9 cellular contexts compared by ENCODE assay signal in genomic region chrX:49101629-49101984, GRCh38. TPM values are rescaled to one million over a fixed set of nuclear protein-coding genes. Genes with fewer than 3 reads are reported as not detected.
DNase-seq lines count a peak whose midpoint lies in the region; ATAC-seq and TF ChIP-seq lines count a peak whose summit lies in the region.
"Had no signal": no experiment of that assay in that cellular context is flagged by ENCODE, and none has a peak within 500 bp of the region (broad histone marks: within the 10 kb centered on the region; RNA-seq: fewer than 3 reads in every experiment).

No MANE protein-coding gene starts in this region.

- CTCF ChIA-PET in CD4-positive, alpha-beta memory T cell (lab: Charles Lee; ENCODE audit: partially characterized antibody) = no interaction called here

- H3K4ac ChIP-seq in mesendoderm (ENCODE audit: low read depth, low read length) = no peak overlapping the region

- no peaks in the 10 kb centered on the region for H3K79me2 ChIP-seq in mesendoderm (ENCODE audit: control insufficient read depth, insufficient read depth, low read length)

- H3K4me3 ChIP-seq in CD4-positive, alpha-beta memory T cell (ENCODE audit: low read length in 2 of 2) = peak overlapping the region in 1 of 2 donors; percentile 71
- peak overlapping the region; percentile 59 to 72 for H3K4me3 ChIP-seq in ascending aorta
- no peak overlapping the region for H3K4me3 ChIP-seq in mesendoderm (ENCODE audit: low read length)

- H3K27me3 ChIP-seq in CD4-positive, alpha-beta memory T cell (ENCODE audit: insufficient read depth, low read length) = no peaks in the 10 kb centered on the region
- H3K27me3 ChIP-seq in ascending aorta = no peaks in the 10 kb centered on the region
- H3K27me3 ChIP-seq in mesendoderm (ENCODE audit: insufficient read depth, low read length, poor library complexity) = no peaks in the 10 kb centered on the region

- no peaks in the 10 kb centered on the region for H3K79me1 ChIP-seq in mesendoderm (ENCODE audit: low read length)

- no peaks in the 10 kb centered on the region for H3K9me3 Mint-ChIP-seq in CD4-positive, alpha-beta memory T cell

- no peaks in the 10 kb centered on the region for H3K9me3 ChIP-seq in CD4-positive, alpha-beta memory T cell (ENCODE audit: control insufficient read depth in 1 of 2, low read length in 2 of 2)
- H3K9me3 ChIP-seq in ascending aorta = no peaks in the 10 kb centered on the region

- peak overlapping the region in 6 of 7 donors; percentile 22 to 96 (median 78) for H3K27ac Mint-ChIP-seq in CD4-positive, alpha-beta memory T cell

- intact Hi-C loops in CD4-positive, alpha-beta memory T cell (cut with micrococcal nuclease) = loop anchor here (2.0 kb wide), 2 partner anchors 21 to 27 kb away; partner anchors contain the start of genes GPKOW and PRAF2
- intact Hi-C loops in ascending aorta (cut with DNase I) = loop anchor here (1.0 to 10.0 kb wide), 2 partner anchors 22 to 127 kb away; partner anchors contain the start of genes KCND1 and WDR45

- no peak overlapping the region for H2BK120ac ChIP-seq in mesendoderm (ENCODE audit: low read depth, low read length)

- ATAC-seq in HG02943 (IDR thresholded peaks at IDR 0.05; ENCODE audit: low read depth, unreplicated experiment) (peak; percentile 7), GM18519 (IDR thresholded peaks at IDR 0.05; ENCODE audit: low FRiP score, unreplicated experiment) (no peak)

- peak overlapping the region; percentile 76 for H3K9ac ChIP-seq in mesendoderm (ENCODE audit: low read length)

- peak overlapping the region; percentile 76 for H3K27ac ChIP-seq in CD4-positive, alpha-beta memory T cell (ENCODE audit: low read depth, low read length)
- H3K27ac ChIP-seq in ascending aorta (peak overlapping the region; percentile 7 to 63), mesendoderm (ENCODE audit: low read depth, low read length) (no peak overlapping the region)

- H3K4me2 ChIP-seq in mesendoderm (ENCODE audit: low read length) = peak overlapping the region; percentile 54

- in situ Hi-C loops in ACHN (cut with HindIII; ENCODE audit: low pct_ligation_motif_present, low pct_unique_long_range_greater_than_20kb, low sequenced_read_pairs) = no loop called here

- H2BK5ac ChIP-seq in mesendoderm (ENCODE audit: low read length) = no peak overlapping the region

- no peaks in the 10 kb centered on the region for H3K36me3 ChIP-seq in CD4-positive, alpha-beta memory T cell (ENCODE audit: insufficient read depth, low read length)
- H3K36me3 ChIP-seq in ascending aorta (no peaks in the 10 kb centered on the region), mesendoderm (ENCODE audit: control insufficient read depth, insufficient read depth, low read length) (no peaks in the 10 kb centered on the region)

- no peak for TF ChIP-seq CTCF in ascending aorta (IDR thresholded peaks at IDR 0.05)

- peak overlapping the region; percentile 76 for H3K56ac ChIP-seq in mesendoderm (ENCODE audit: low read length)

- no peak overlapping the region for H3K18ac ChIP-seq in mesendoderm (ENCODE audit: low read length)

- H3K23ac ChIP-seq in mesendoderm (ENCODE audit: low read length) = no peak overlapping the region

- DNase-seq in CD4-positive, alpha-beta memory T cell = no peak
- DNase-seq in ascending aorta (ENCODE audit: low spot score in 2 of 2) (no peak), mesendoderm (peak; percentile 4), ACHN (no peak), A172 (ENCODE audit: low spot score) (no peak), cerebellum (ENCODE audit: low spot score) (no peak)

- H2AK5ac ChIP-seq in mesendoderm (ENCODE audit: low read length) = no peak overlapping the region

- no peak overlapping the region for H4K8ac ChIP-seq in mesendoderm (ENCODE audit: low read depth, low read length)

- no peaks in the 10 kb centered on the region for H3K27me3 Mint-ChIP-seq in CD4-positive, alpha-beta memory T cell

- no peak overlapping the region for H4K5ac ChIP-seq in mesendoderm (ENCODE audit: low read length)

- POLR2A ChIA-PET in CD4-positive, alpha-beta memory T cell (lab: Charles Lee; ENCODE audit: partially characterized antibody) = interaction anchor here (0.7 to 1.8 kb wide), 6 partner anchors 9 to 143 kb away, joined by 3 to 16 read pairs (median 4); partner anchors contain the start of genes GRIPAP1 and WDR45

- no CpG with 5 or more reads among the region's 9 CpGs for WGBS in mesendoderm (ENCODE audit: extremely low coverage, insufficient coverage, low lambda C conversion rate)

- H3K4me1 Mint-ChIP-seq in CD4-positive, alpha-beta memory T cell = peaks cover 0 to 9% (median 5%) of the 10 kb centered on the region in 4 donors

- no peak overlapping the region for H2BK15ac ChIP-seq in mesendoderm (replicated peaks; ENCODE audit: low read depth)

- H3K4me1 ChIP-seq in CD4-positive, alpha-beta memory T cell (ENCODE audit: insufficient read depth, low read length) = peaks cover 6% of the 10 kb centered on the region
- no peaks in the 10 kb centered on the region for H3K4me1 ChIP-seq in ascending aorta
- H3K4me1 ChIP-seq in mesendoderm (ENCODE audit: control insufficient read depth, low read depth, low read length) = no peaks in the 10 kb centered on the region

- peaks cover 0 to 2% of the 10 kb centered on the region in 2 donors for H3K36me3 Mint-ChIP-seq in CD4-positive, alpha-beta memory T cell

- peak overlapping the region; percentile 51 to 92 (median 90) for H3K4me3 Mint-ChIP-seq in CD4-positive, alpha-beta memory T cell

RNA-seq across cellular contexts. Expression of gene WDR45, which starts 21.9 kb away (rescaled TPM):
- 100 to 1,000 TPM; 102 to 126 TPM for total RNA-seq in CD4-positive, alpha-beta memory T cell
- polyA plus RNA-seq in CD4-positive, alpha-beta memory T cell = 10 to 100 TPM; 43.2 to 57.3 TPM
- total RNA-seq in ascending aorta (169 TPM), cerebellum (19.2 TPM)
- 26.2 TPM for polyA plus RNA-seq in mesendoderm (2013, experiment 1 of 2)
- polyA plus RNA-seq in mesendoderm (2013, experiment 2 of 2) = 25.9 TPM
- total RNA-seq in A172 (2014; rRNA removed; shearing (Covaris generic)) = 47.5 and 64.6 TPM in 2 replicates

RNA-seq across cellular contexts. Expression of gene GPKOW, which starts 21.9 kb away (rescaled TPM):
- 10 to 100 TPM; 20.0 to 20.7 TPM for total RNA-seq in CD4-positive, alpha-beta memory T cell
- 10 to 100 TPM; 23.6 to 37.2 TPM for polyA plus RNA-seq in CD4-positive, alpha-beta memory T cell
- total RNA-seq in ascending aorta (19.4 TPM), cerebellum (13.2 TPM)
- 12.7 TPM for polyA plus RNA-seq in mesendoderm (2013, experiment 1 of 2)
- polyA plus RNA-seq in mesendoderm (2013, experiment 2 of 2) = 13.2 TPM
- 41.9 and 42.4 TPM in 2 replicates for total RNA-seq in A172 (2014; rRNA removed; shearing (Covaris generic))

RNA-seq across cellular contexts. Expression of gene PRAF2, which starts 27.8 kb away (rescaled TPM):
- total RNA-seq in CD4-positive, alpha-beta memory T cell = 10 to 100 TPM; 25.4 to 28.9 TPM
- 10 to 100 TPM; 29.3 to 60.1 TPM for polyA plus RNA-seq in CD4-positive, alpha-beta memory T cell
- total RNA-seq in ascending aorta (48.4 TPM), cerebellum (9.0 TPM)
- polyA plus RNA-seq in mesendoderm (2013, experiment 1 of 2) = 11.3 TPM
- polyA plus RNA-seq in mesendoderm (2013, experiment 2 of 2) = 10.4 TPM
- 11.7 and 12.6 TPM in 2 replicates for total RNA-seq in A172 (2014; rRNA removed; shearing (Covaris generic))

RNA-seq across cellular contexts. Expression of gene CCDC120, which starts 42.8 kb away (rescaled TPM):
- 10 to 100 TPM in 1 of 2 experiments, 1 to 10 TPM in 1; 9.8 to 10.6 TPM for total RNA-seq in CD4-positive, alpha-beta memory T cell
- polyA plus RNA-seq in CD4-positive, alpha-beta memory T cell = under 1 TPM; 0.19 to 0.94 TPM
- total RNA-seq in ascending aorta = 0.11 TPM
- polyA plus RNA-seq in mesendoderm (2013, experiment 1 of 2) = 10.5 TPM
- polyA plus RNA-seq in mesendoderm (2013, experiment 2 of 2) = 10.8 TPM
- 0.14 TPM in 1 of 2 replicates, not detected in the other for total RNA-seq in A172 (2014; rRNA removed; shearing (Covaris generic))
- 4.3 TPM for total RNA-seq in cerebellum
- total RNA-seq: LHCN-M2 had no signal

RNA-seq across cellular contexts. Expression of gene TFE3, which starts 58.5 kb away (rescaled TPM):
- 10 to 100 TPM; 35.5 to 37.6 TPM for total RNA-seq in CD4-positive, alpha-beta memory T cell
- polyA plus RNA-seq in CD4-positive, alpha-beta memory T cell = 1 to 10 TPM; 3.0 to 8.0 TPM
- total RNA-seq in ascending aorta (141 TPM), cerebellum (10.8 TPM)
- polyA plus RNA-seq in mesendoderm (2013, experiment 1 of 2) = 28.5 TPM
- polyA plus RNA-seq in mesendoderm (2013, experiment 2 of 2) = 28.8 TPM
- 49.8 and 64.1 TPM in 2 replicates for total RNA-seq in A172 (2014; rRNA removed; shearing (Covaris generic))
